14 cellular contexts compared by ENCODE assay signal in genomic region chr14:65419593-65420252, GRCh38.
"Had no signal": no experiment of that assay in that cellular context is flagged by ENCODE, and none has a peak within 500 bp of the region (broad histone marks: within the 10 kb centered on the region; RNA-seq: fewer than 3 reads in every experiment).

No MANE protein-coding gene starts in this region.

- H3K4me1 ChIP-seq: tibial artery, uterus had no signal

- H3K9me3 ChIP-seq: neutrophil, tibial artery, uterus had no signal

- H3K27me3 ChIP-seq: tibial artery, uterus had no signal

- H3K4me3 Mint-ChIP-seq: activated CD4-positive, alpha-beta T cell treated with anti-CD3 and anti-CD28 coated beads, Interleukin-2, amount 10 ng/mL, durations not matched to agents 7 days and 5 days; activated naive CD8-positive, alpha-beta T cell treated with anti-CD3 and anti-CD28 coated beads for 36 hours; dendritic cell treated with granulocyte-macrophage colony-stimulating factor and Interleukin-4, amounts not matched to agents 40 ng/mL and 50 ng/mL, for 4 days had no signal

- DNase-seq: activated CD4-positive, alpha-beta T cell treated with anti-CD3 and anti-CD28 coated beads, Interleukin-2, amount 10 ng/mL, durations not matched to agents 7 days and 5 days; activated effector memory CD4-positive, alpha-beta T cell treated with anti-CD3 and anti-CD28 coated beads, Interleukin-2, amount 50 U/mL, for 16 hours; activated naive CD8-positive, alpha-beta T cell treated with anti-CD3 and anti-CD28 coated beads for 36 hours; activated T-cell treated with anti-CD3 and anti-CD28 coated beads, Interleukin-2, amount 50 U/mL, for 1 hour; cerebellar nuclear complex; hippocampal formation; kidney glomerular epithelial cell; midbrain; T1000; tibial artery; uterus had no signal

- H3K27ac Mint-ChIP-seq: activated CD4-positive, alpha-beta T cell treated with anti-CD3 and anti-CD28 coated beads, Interleukin-2, amount 10 ng/mL, durations not matched to agents 7 days and 5 days; activated naive CD8-positive, alpha-beta T cell treated with anti-CD3 and anti-CD28 coated beads for 36 hours; dendritic cell treated with granulocyte-macrophage colony-stimulating factor and Interleukin-4, amounts not matched to agents 40 ng/mL and 50 ng/mL, for 4 days had no signal

- H3K4me3 ChIP-seq: skin epidermis, tibial artery, uterus had no signal

- H3K27ac ChIP-seq: neutrophil, skin epidermis, tibial artery, uterus had no signal

- H3K9me3 Mint-ChIP-seq: activated CD4-positive, alpha-beta T cell treated with anti-CD3 and anti-CD28 coated beads, Interleukin-2, amount 10 ng/mL, durations not matched to agents 7 days and 5 days; dendritic cell treated with granulocyte-macrophage colony-stimulating factor and Interleukin-4, amounts not matched to agents 40 ng/mL and 50 ng/mL, for 4 days had no signal

- H3K27me3 Mint-ChIP-seq: activated CD4-positive, alpha-beta T cell treated with anti-CD3 and anti-CD28 coated beads, Interleukin-2, amount 10 ng/mL, durations not matched to agents 7 days and 5 days; activated naive CD8-positive, alpha-beta T cell treated with anti-CD3 and anti-CD28 coated beads for 36 hours; dendritic cell treated with granulocyte-macrophage colony-stimulating factor and Interleukin-4, amounts not matched to agents 40 ng/mL and 50 ng/mL, for 4 days had no signal

- H3K36me3 ChIP-seq: neutrophil, tibial artery, uterus had no signal
